ENCODE assay signal across 16 cellular contexts in the genomic region with DNA sequence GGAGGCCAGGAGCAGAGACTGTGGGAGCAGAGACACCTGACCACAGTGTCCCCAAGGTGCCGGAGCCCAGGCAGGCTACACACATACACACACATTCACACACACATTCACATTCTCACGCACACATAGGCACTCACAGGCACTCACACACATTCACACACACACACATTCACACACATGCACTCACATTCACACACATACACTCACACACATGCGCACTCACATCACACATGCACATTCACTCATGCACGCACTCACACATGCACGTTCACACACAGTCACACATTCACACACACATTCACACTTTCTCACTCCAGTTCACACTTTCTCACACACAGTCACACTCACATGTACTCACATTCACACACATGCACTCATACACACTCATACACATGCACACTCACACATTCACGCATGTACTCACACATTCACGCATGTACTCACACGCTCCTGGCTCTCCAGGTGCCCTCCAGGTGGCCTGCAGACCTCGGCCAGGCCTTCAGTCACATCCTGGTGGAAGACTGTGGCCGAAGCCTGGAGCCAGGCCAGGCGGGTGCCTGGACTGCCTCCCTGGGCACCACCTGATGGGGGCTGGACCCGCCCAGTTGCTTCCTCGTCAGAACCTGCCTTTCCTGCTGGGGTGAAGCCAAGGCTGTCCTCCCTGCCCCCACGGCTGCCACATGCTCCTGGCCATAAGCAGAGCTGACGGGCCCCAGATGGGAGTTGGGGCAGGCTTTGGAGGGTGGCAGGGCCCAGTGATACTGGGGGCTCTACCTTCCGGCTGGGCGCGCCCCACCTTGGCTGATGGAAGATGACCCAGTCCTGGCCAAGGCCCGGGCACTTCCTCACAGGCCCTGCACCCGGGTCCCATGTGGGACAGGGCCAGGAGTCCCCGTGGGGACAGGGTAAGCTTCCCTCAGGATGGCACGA.
A peak's percentile ranks its signal among the peaks of the same experiment; 100 is the strongest.
DNase-seq lines count a peak whose midpoint lies in the region; ATAC-seq and TF ChIP-seq lines count a peak whose summit lies in the region.
"Had no signal": no experiment of that assay in that cellular context is flagged by ENCODE, and none has a peak within 500 bp of the region (broad histone marks: within the 10 kb centered on the region; RNA-seq: fewer than 3 reads in every experiment).

No MANE protein-coding gene starts in this region.

- H3K9me3 ChIP-seq in BLaER1: no peaks in the 10 kb centered on the region
- H3K9me3 ChIP-seq: SJSA1 had no signal

- H3K4me2 ChIP-seq in BLaER1: peak overlapping the region; percentile 29; the same call in 1 of the 2 replicates

- peaks cover 9% of the 10 kb centered on the region for H3K27me3 Mint-ChIP-seq in chondrocyte (ENCODE audit: low read depth)
- H3K27me3 Mint-ChIP-seq in activated T-helper 1 cell treated with anti-CD3 and anti-CD28 coated beads, Interleukin-12 subunit alpha, Interleukin-12 subunit beta, Interleukin-2, Interleukin-4 antibody, amounts not matched to agents 30 ng/mL and 10 ng/mL and 1 ng/mL, durations not matched to agents 14 hours and 24 hours and 36 hours (ENCODE audit: insufficient read depth): no peaks in the 10 kb centered on the region
- H3K27me3 Mint-ChIP-seq: activated CD8-positive, alpha-beta memory T cell treated with anti-CD3 and anti-CD28 coated beads, Interleukin-2, amount 10 ng/mL, durations not matched to agents 7 days and 5 days had no signal

- no peaks in the 10 kb centered on the region for H3K36me3 Mint-ChIP-seq in chondrocyte (ENCODE audit: low read depth)
- no peaks in the 10 kb centered on the region for H3K36me3 Mint-ChIP-seq in activated T-helper 1 cell treated with anti-CD3 and anti-CD28 coated beads, Interleukin-12 subunit alpha, Interleukin-12 subunit beta, Interleukin-2, Interleukin-4 antibody, amounts not matched to agents 30 ng/mL and 10 ng/mL and 1 ng/mL, durations not matched to agents 14 hours and 24 hours and 36 hours (ENCODE audit: low read depth)
- H3K36me3 Mint-ChIP-seq: activated CD8-positive, alpha-beta memory T cell treated with anti-CD3 and anti-CD28 coated beads, Interleukin-2, amount 10 ng/mL, durations not matched to agents 7 days and 5 days; activated naive CD4-positive, alpha-beta T cell treated with anti-CD3 and anti-CD28 coated beads, Interleukin-2, amount 50 U/mL, for 24 hours had no signal

- no peak overlapping the region for H3K27ac Mint-ChIP-seq in chondrocyte (ENCODE audit: unreplicated experiment)
- no peak overlapping the region for H3K27ac Mint-ChIP-seq in activated T-helper 1 cell treated with anti-CD3 and anti-CD28 coated beads, Interleukin-12 subunit alpha, Interleukin-12 subunit beta, Interleukin-2, Interleukin-4 antibody, amounts not matched to agents 30 ng/mL and 10 ng/mL and 1 ng/mL, durations not matched to agents 14 hours and 24 hours and 36 hours
- H3K27ac Mint-ChIP-seq: activated CD8-positive, alpha-beta memory T cell treated with anti-CD3 and anti-CD28 coated beads, Interleukin-2, amount 10 ng/mL, durations not matched to agents 7 days and 5 days had no signal

- ATAC-seq in HG02571 (IDR thresholded peaks at IDR 0.05; ENCODE audit: unreplicated experiment): no peak
- no peak for ATAC-seq in HG03432 (IDR thresholded peaks at IDR 0.05; ENCODE audit: unreplicated experiment)
- ATAC-seq in HG03565 (IDR thresholded peaks at IDR 0.05; ENCODE audit: unreplicated experiment): no peak
- ATAC-seq: activated CD8-positive, alpha-beta memory T cell treated with anti-CD3 and anti-CD28 coated beads, Interleukin-2, amount 10 ng/mL, durations not matched to agents 7 days and 5 days; left lobe of liver had no signal

- intact Hi-C loops in activated T-helper 1 cell treated with anti-CD3 and anti-CD28 coated beads, Interleukin-12 subunit alpha, Interleukin-12 subunit beta, Interleukin-2, Interleukin-4 antibody, amounts not matched to agents 30 ng/mL and 10 ng/mL and 1 ng/mL, durations not matched to agents 14 hours and 24 hours and 36 hours (cut with micrococcal nuclease): no loop called here

- H3K27ac ChIP-seq in BLaER1: no peak overlapping the region
- H3K27ac ChIP-seq: SJSA1 had no signal

- no peak overlapping the region for H3K4me3 ChIP-seq in BLaER1
- H3K4me3 ChIP-seq: SJSA1 had no signal

- no peaks in the 10 kb centered on the region for H3K9me3 Mint-ChIP-seq in chondrocyte (ENCODE audit: low read depth)
- no peaks in the 10 kb centered on the region for H3K9me3 Mint-ChIP-seq in activated T-helper 1 cell treated with anti-CD3 and anti-CD28 coated beads, Interleukin-12 subunit alpha, Interleukin-12 subunit beta, Interleukin-2, Interleukin-4 antibody, amounts not matched to agents 30 ng/mL and 10 ng/mL and 1 ng/mL, durations not matched to agents 14 hours and 24 hours and 36 hours
- H3K9me3 Mint-ChIP-seq: activated naive CD4-positive, alpha-beta T cell treated with anti-CD3 and anti-CD28 coated beads, Interleukin-2, amount 50 U/mL, for 24 hours had no signal

- H3K4me3 Mint-ChIP-seq in chondrocyte (ENCODE audit: unreplicated experiment): no peak overlapping the region
- H3K4me3 Mint-ChIP-seq in activated T-helper 1 cell treated with anti-CD3 and anti-CD28 coated beads, Interleukin-12 subunit alpha, Interleukin-12 subunit beta, Interleukin-2, Interleukin-4 antibody, amounts not matched to agents 30 ng/mL and 10 ng/mL and 1 ng/mL, durations not matched to agents 14 hours and 24 hours and 36 hours: no peak overlapping the region
- H3K4me3 Mint-ChIP-seq: activated CD8-positive, alpha-beta memory T cell treated with anti-CD3 and anti-CD28 coated beads, Interleukin-2, amount 10 ng/mL, durations not matched to agents 7 days and 5 days; activated naive CD4-positive, alpha-beta T cell treated with anti-CD3 and anti-CD28 coated beads, Interleukin-2, amount 50 U/mL, for 24 hours had no signal

- H3K27me3 ChIP-seq in BLaER1: peaks cover 47% of the 10 kb centered on the region
- H3K27me3 ChIP-seq: SJSA1 had no signal

- no peak for TF ChIP-seq CTCF in chondrocyte (IDR thresholded peaks at IDR 0.05)

- H3K9ac ChIP-seq in BLaER1: no peak overlapping the region

- DNase-seq in M059J (ENCODE audit: low read depth) (peak; percentile 23), chondrocyte (ENCODE audit: low spot score) (peak; percentile 68), mucosa of gallbladder (ENCODE audit: low spot score) (peak; percentile 89)
- no peak for DNase-seq in activated T-helper 1 cell treated with anti-CD3 and anti-CD28 coated beads, Interleukin-12 subunit alpha, Interleukin-12 subunit beta, Interleukin-2, Interleukin-4 antibody, amounts not matched to agents 30 ng/mL and 10 ng/mL and 1 ng/mL, durations not matched to agents 14 hours and 24 hours and 36 hours (ENCODE audit: low spot score)
- DNase-seq: activated CD8-positive, alpha-beta memory T cell treated with anti-CD3 and anti-CD28 coated beads, Interleukin-2, amount 10 ng/mL, durations not matched to agents 7 days and 5 days; central memory CD4-positive, alpha-beta T cell; DMS 273 treated with DMSO at 0.1 percent for 48 hours; NCI-H2081; NCI-H774 had no signal

- H3K36me3 ChIP-seq in BLaER1: no peaks in the 10 kb centered on the region
- H3K36me3 ChIP-seq: SJSA1 had no signal

- H3K4me1 Mint-ChIP-seq in chondrocyte (ENCODE audit: low read depth): no peaks in the 10 kb centered on the region
- no peaks in the 10 kb centered on the region for H3K4me1 Mint-ChIP-seq in activated T-helper 1 cell treated with anti-CD3 and anti-CD28 coated beads, Interleukin-12 subunit alpha, Interleukin-12 subunit beta, Interleukin-2, Interleukin-4 antibody, amounts not matched to agents 30 ng/mL and 10 ng/mL and 1 ng/mL, durations not matched to agents 14 hours and 24 hours and 36 hours (ENCODE audit: low read depth)
- H3K4me1 Mint-ChIP-seq: activated CD8-positive, alpha-beta memory T cell treated with anti-CD3 and anti-CD28 coated beads, Interleukin-2, amount 10 ng/mL, durations not matched to agents 7 days and 5 days; activated naive CD4-positive, alpha-beta T cell treated with anti-CD3 and anti-CD28 coated beads, Interleukin-2, amount 50 U/mL, for 24 hours had no signal

- peaks cover 36% of the 10 kb centered on the region for H4K20me1 ChIP-seq in BLaER1

- peaks cover 38% of the 10 kb centered on the region for H3K4me1 ChIP-seq in BLaER1
